17 cellular contexts compared by ENCODE assay signal in the genomic region with DNA sequence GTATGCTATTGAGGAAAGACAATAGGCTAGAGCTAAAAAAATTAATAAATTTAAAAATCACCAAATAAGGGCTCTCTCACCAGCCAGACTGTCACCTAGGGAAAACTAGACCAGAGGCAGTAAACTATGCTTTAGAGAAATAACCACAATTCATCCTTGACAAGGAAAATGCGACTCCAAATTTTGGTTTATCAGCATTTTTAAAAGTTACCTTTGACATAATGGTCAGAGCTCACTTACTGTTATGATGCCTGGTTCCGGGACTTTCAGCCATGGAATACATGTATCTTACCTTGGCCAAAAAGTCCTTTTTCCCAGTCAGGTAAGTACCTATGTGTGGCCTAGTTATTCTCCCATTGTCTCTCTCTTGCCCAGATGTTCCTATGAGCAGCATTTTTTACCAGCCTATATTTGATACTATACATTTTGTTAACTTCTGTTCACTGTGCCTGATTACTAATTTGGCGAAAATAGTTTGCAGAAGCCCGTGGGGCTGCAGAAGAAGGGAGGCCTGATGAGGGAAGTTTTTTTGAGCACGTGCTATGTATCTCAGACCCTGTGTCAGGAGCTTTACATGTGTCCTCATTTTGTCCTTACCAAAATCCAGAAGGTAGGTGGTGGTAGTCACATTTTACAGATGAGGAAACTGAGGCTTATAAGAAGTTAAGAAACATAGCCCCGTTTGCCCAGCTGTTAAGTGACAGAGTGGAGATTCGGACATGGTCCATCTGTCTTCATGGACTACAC.
A peak's percentile ranks its signal among the peaks of the same experiment; 100 is the strongest.
DNase-seq lines count a peak whose midpoint lies in the region; ATAC-seq, FAIRE-seq and TF ChIP-seq lines count a peak whose summit lies in the region.
"Had no signal": no experiment of that assay in that cellular context is flagged by ENCODE, and none has a peak within 500 bp of the region (broad histone marks: within the 10 kb centered on the region; RNA-seq: fewer than 3 reads in every experiment).

No MANE protein-coding gene starts in this region.

- no peak for TF ChIP-seq RAD21 in A549 (conservative IDR thresholded peaks at IDR 0.05 in 1 of 2, IDR thresholded peaks at IDR 0.05 in 1 of 2)
- TF ChIP-seq RAD21 in K562 (CRISPR knock-in tag; conservative IDR thresholded peaks at IDR 0.05 in 1 of 2, IDR thresholded peaks at IDR 0.05 in 1 of 2) = no peak
- TF ChIP-seq RAD21 in neural cell (conservative IDR thresholded peaks at IDR 0.05) = no peak

- H3K9me3 ChIP-seq in A549 = no peaks in the 10 kb centered on the region
- no peaks in the 10 kb centered on the region for H3K9me3 ChIP-seq in K562 (replicated peaks; ENCODE audit: control insufficient read depth, insufficient read depth, low read depth, low read length)
- H3K9me3 ChIP-seq in neural cell (ENCODE audit: low read length) = no peaks in the 10 kb centered on the region

- no peak overlapping the region for H3K27ac ChIP-seq in A549
- H3K27ac ChIP-seq in K562 (ENCODE audit: extremely low read depth, low read depth, low read length) = no peak overlapping the region
- H3K27ac ChIP-seq in neural cell (ENCODE audit: low read length) = peak overlapping the region; percentile 11
- H3K27ac ChIP-seq: SK-N-MC, WERI-Rb-1 had no signal

- no peaks in the 10 kb centered on the region for H3K9me2 ChIP-seq in neural cell (ENCODE audit: insufficient read depth, low read length)

- no peak for FAIRE-seq in A549 (lab: Jason Lieb, UNC)
- FAIRE-seq in K562 (lab: Jason Lieb, UNC) = no peak
- FAIRE-seq: H1 had no signal

- no peak for TF ChIP-seq CTCF in A549 (IDR thresholded peaks at IDR 0.05)
- TF ChIP-seq CTCF in GM12865 (IDR thresholded peaks at IDR 0.05; ENCODE audit: insufficient read depth, low read depth, low read length, missing control alignments) = no peak
- TF ChIP-seq CTCF in K562 (IDR thresholded peaks at IDR 0.05 in 2 of 3, conservative IDR thresholded peaks at IDR 0.05 in 1 of 3; ENCODE audit: insufficient read depth in 2 of 3, low read depth in 1 of 3, low read length in 3 of 3) = no peak
- no peak for TF ChIP-seq CTCF in neural cell (IDR thresholded peaks at IDR 0.05; ENCODE audit: poor library complexity, severe bottlenecking)

- POLR2A ChIA-PET in A549 (lab: Yijun Ruan, JAX) = no interaction called here
- POLR2A ChIA-PET in K562 (lab: Yijun Ruan, JAX) = no interaction called here

- TF ChIP-seq EP300 in A549 (IDR thresholded peaks at IDR 0.05) (no peak), K562 (IDR thresholded peaks at IDR 0.05; ENCODE audit: low read length) (no peak), neural cell (conservative IDR thresholded peaks at IDR 0.05; ENCODE audit: poor library complexity, severe bottlenecking) (no peak)

- peak overlapping the region in 1 of 2 experiments; percentile 67; a peak in 1 of 4 replicates for H3K9ac ChIP-seq in K562 (ENCODE audit: insufficient read depth in 1 of 2, low read depth in 2 of 2, low read length in 2 of 2)
- peak overlapping the region; percentile 84 for H3K9ac ChIP-seq in neural cell (ENCODE audit: low read length)

- no peak for TF ChIP-seq POLR2A in A549 (IDR thresholded peaks at IDR 0.05; ENCODE audit: low read length)
- no peak for TF ChIP-seq POLR2A in K562 (conservative IDR thresholded peaks at IDR 0.05)

- CTCF ChIA-PET in A549 (lab: Yijun Ruan, JAX) (no interaction called here), K562 (lab: Yijun Ruan, JAX; ENCODE audit: low intra/inter-chr PET ratio) (no interaction called here)

- in situ Hi-C loops in K562 (cut with MboI) = no loop called here

- H3K4me3 ChIP-seq in A549 = no peak overlapping the region
- peak overlapping the region; percentile 94 for H3K4me3 ChIP-seq in GM12865 (ENCODE audit: low read depth, low read length)
- H3K4me3 ChIP-seq in K562 = no peak overlapping the region
- peak overlapping the region; percentile 79 for H3K4me3 ChIP-seq in neural cell (ENCODE audit: low read length)
- H3K4me3 ChIP-seq: SK-N-MC had no signal

- BruUV-seq in K562 (replicated peaks; lab: Mats Ljungman, UMichigan) = no TSS peak

- intact Hi-C loops in K562 (cut with micrococcal nuclease) = no loop called here
- intact Hi-C loops in left colon (cut with DNase I, micrococcal nuclease) = no loop called here

- H3K79me2 ChIP-seq in K562 (ENCODE audit: control insufficient read depth, insufficient read depth, low read length) (peaks cover 25% of the 10 kb centered on the region; the same call in 2 of the 3 replicates), neural cell (replicated peaks; ENCODE audit: insufficient read depth, low read length) (peaks cover 65% of the 10 kb centered on the region)

- H2AFZ ChIP-seq in K562 (ENCODE audit: low read depth, low read length) (no peak overlapping the region; the same call in 1 of the 2 replicates), neural cell (ENCODE audit: low read depth, low read length) (no peak overlapping the region)

- H3F3A ChIP-seq in neural cell (ENCODE audit: insufficient read depth, low read length, poor library complexity, severe bottlenecking) = no peaks in the 10 kb centered on the region

- no peaks in the 10 kb centered on the region for H3K9me1 ChIP-seq in K562 (ENCODE audit: control insufficient read depth, insufficient read depth, low read length)

- H3K36me3 ChIP-seq in K562 (ENCODE audit: control insufficient read depth, insufficient read depth, low read length) (peaks cover 3% of the 10 kb centered on the region; the same call in 1 of the 3 replicates), neural cell (ENCODE audit: insufficient read depth, low read length) (no peaks in the 10 kb centered on the region)
- H3K36me3 ChIP-seq: WERI-Rb-1 had no signal

- ATAC-seq in A549 (no peak), K562 (no peak), left colon (no peak)
- ATAC-seq: activated CD8-positive, alpha-beta memory T cell treated with anti-CD3 and anti-CD28 coated beads, Interleukin-2, amount 10 ng/mL, durations not matched to agents 7 days and 5 days had no signal

- H4K20me1 ChIP-seq in K562 (replicated peaks; ENCODE audit: control insufficient read depth, insufficient read depth, low read length) (no peaks in the 10 kb centered on the region), neural cell (ENCODE audit: insufficient read depth) (no peaks in the 10 kb centered on the region)

- H3K27me3 ChIP-seq in K562 (ENCODE audit: control insufficient read depth in 2 of 2, insufficient read depth in 2 of 2, low read length in 2 of 2) (no peaks in the 10 kb centered on the region), neural cell (ENCODE audit: insufficient read depth, low read depth, low read length) (no peaks in the 10 kb centered on the region)

- no peaks in the 10 kb centered on the region for H3K4me1 ChIP-seq in A549
- peaks cover 12 to 51% of the 10 kb centered on the region in 2 experiments for H3K4me1 ChIP-seq in K562 (replicated peaks in 1 of 2; ENCODE audit: control insufficient read depth in 2 of 2, insufficient read depth in 2 of 2, low read length in 2 of 2)

- H3K4me2 ChIP-seq in A549 (no peak overlapping the region), K562 (ENCODE audit: insufficient read depth, low read length) (peak overlapping the region; percentile 6; the same call in 1 of the 2 replicates), neural cell (ENCODE audit: low read length) (peak overlapping the region; percentile 68)

- 5% methylated on average over 7 of the region's 7 CpGs for WGBS in A549 (ENCODE audit: missing lambda C conversion rate)
- 51% methylated on average over 7 of the region's 7 CpGs for WGBS in K562 (ENCODE audit: insufficient coverage, low coverage, missing lambda C conversion rate)

- DNase-seq in A549 (ENCODE audit: low read depth in 1 of 2, low spot score in 1 of 2) (no peak), GM12865 (ENCODE audit: low read depth) (no peak), K562 (ENCODE audit: extremely low read depth in 1 of 4, low spot score in 3 of 4) (no peak), left colon (no peak), NCI-H1417 treated with DMSO at 0.1 percent for 48 hours (lab: John Stamatoyannopoulos, UW) (no peak), NCI-H1930 (lab: John Stamatoyannopoulos, UW) (no peak), mesenteric fat pad (ENCODE audit: low spot score) (no peak)
- DNase-seq: activated CD8-positive, alpha-beta memory T cell treated with anti-CD3 and anti-CD28 coated beads, Interleukin-2, amount 10 ng/mL, durations not matched to agents 7 days and 5 days; activated naive CD4-positive, alpha-beta T cell treated with Interleukin-2 at 50 U/mL for 16 hours; central memory CD4-positive, alpha-beta T cell; kidney glomerular epithelial cell; stimulated activated CD4-positive, alpha-beta T cell treated with anti-CD3 and anti-CD28 coated beads, Interleukin-12 subunit alpha, Interleukin-12 subunit beta, amount 100 ng/mL, for 4 hours; trophoblast cell; WERI-Rb-1 had no signal

TF ChIP-seq in A549, 52 proteins besides CTCF, POLR2A, EP300 and RAD21:
- TF ChIP-seq MAFK (IDR thresholded peaks at IDR 0.05; ENCODE audit: partially characterized antibody) (peak; percentile 8), RNF2 (IDR thresholded peaks at IDR 0.05; ENCODE audit: borderline replicate concordance, low read depth) (no peak)

TF ChIP-seq in K562, 482 proteins besides CTCF, POLR2A, EP300 and RAD21 (continues in another document):
- no peak for TF ChIP-seq U2AF1 (optimal IDR thresholded peaks at IDR 0.05; ENCODE audit: low read depth, low read length)
- no peak for TF ChIP-seq PURB (CRISPR knock-in tag; IDR thresholded peaks at IDR 0.05; ENCODE audit: low read depth)
- TF ChIP-seq MCM3 (IDR thresholded peaks at IDR 0.05) = no peak
- TF ChIP-seq ADNP (tag; IDR thresholded peaks at IDR 0.05) = no peak

TF ChIP-seq in neural cell, 6 proteins besides CTCF, POLR2A, EP300 and RAD21 (continues in another document):
- TF ChIP-seq SMC3 (conservative IDR thresholded peaks at IDR 0.05; ENCODE audit: poor library complexity) (no peak), POLR2AphosphoS5 (IDR thresholded peaks at IDR 0.05) (no peak), MXI1 (conservative IDR thresholded peaks at IDR 0.05; ENCODE audit: poor library complexity, severe bottlenecking) (no peak), TAF1 (IDR thresholded peaks at IDR 0.05; ENCODE audit: low read depth) (no peak), EZH2 (IDR thresholded peaks at IDR 0.05; ENCODE audit: borderline replicate concordance, insufficient read depth, low read length, poor library complexity, severe bottlenecking) (no peak)

Comparison
In these comparisons a context has a peak if more than half of its experiments do, and no peak if none do; other contexts are left out.
1. H3K4me3 ChIP-seq: peak in GM12865 (single experiment) and neural cell (single experiment); none in A549 (single experiment) and K562 (single experiment).